Comparison of ENCODE assay signal across 13 cellular contexts in the genomic region with DNA sequence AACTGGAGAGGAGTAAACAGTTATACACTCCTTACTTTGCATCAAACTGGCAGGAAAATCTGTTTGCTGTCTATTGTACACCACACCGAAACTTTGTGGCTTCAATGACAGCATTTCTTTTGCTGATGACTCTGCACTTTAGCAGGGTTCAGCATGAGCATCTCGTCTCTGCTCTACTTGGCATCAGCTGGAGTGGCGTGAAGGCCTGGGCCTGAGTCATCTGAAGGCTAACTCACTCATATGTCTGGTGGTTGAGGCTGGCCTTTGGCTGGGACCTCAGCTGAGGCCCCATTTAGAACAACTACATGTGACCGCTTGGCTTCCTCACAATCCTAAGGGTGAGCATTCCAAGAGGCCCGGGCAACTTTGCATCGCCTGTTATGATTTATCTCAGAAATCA. TPM values are rescaled to one million over a fixed set of nuclear protein-coding genes. Genes with fewer than 3 reads are reported as not detected.
A peak's percentile ranks its signal among the peaks of the same experiment; 100 is the strongest.
DNase-seq lines count a peak whose midpoint lies in the region; ATAC-seq lines count a peak whose summit lies in the region.
"Had no signal": no experiment of that assay in that cellular context is flagged by ENCODE, and none has a peak within 500 bp of the region (broad histone marks: within the 10 kb centered on the region; RNA-seq: fewer than 3 reads in every experiment).

No MANE protein-coding gene starts in this region.

- H3K27ac ChIP-seq in caudate nucleus (ENCODE audit: low read depth, low read length), result no peak overlapping the region
- H3K27ac ChIP-seq: esophagus squamous epithelium, PC-9 had no signal

- H3K4me1 Mint-ChIP-seq in activated T-cell treated with anti-CD3 and anti-CD28 coated beads, Interleukin-2, amount 50 U/mL, for 72 hours (ENCODE audit: low read depth), result no peaks in the 10 kb centered on the region
- H3K4me1 Mint-ChIP-seq in stimulated activated effector memory CD8-positive, alpha-beta T cell treated with anti-CD3 and anti-CD28 coated beads, Interleukin-12 subunit alpha, Interleukin-12 subunit beta, amount 100 ng/mL, for 72 hours, result no peaks in the 10 kb centered on the region

- no peaks in the 10 kb centered on the region for H3K36me3 Mint-ChIP-seq in activated T-cell treated with anti-CD3 and anti-CD28 coated beads, Interleukin-2, amount 50 U/mL, for 72 hours (ENCODE audit: insufficient read depth in 2 of 2)
- H3K36me3 Mint-ChIP-seq in stimulated activated effector memory CD8-positive, alpha-beta T cell treated with anti-CD3 and anti-CD28 coated beads, Interleukin-12 subunit alpha, Interleukin-12 subunit beta, amount 100 ng/mL, for 72 hours, result no peaks in the 10 kb centered on the region

- no peaks in the 10 kb centered on the region for H3K27me3 Mint-ChIP-seq in activated T-cell treated with anti-CD3 and anti-CD28 coated beads, Interleukin-2, amount 50 U/mL, for 72 hours (ENCODE audit: low read depth)

- no peak overlapping the region for H3K4me3 Mint-ChIP-seq in activated T-cell treated with anti-CD3 and anti-CD28 coated beads, Interleukin-2, amount 50 U/mL, for 72 hours
- no peak overlapping the region for H3K4me3 Mint-ChIP-seq in stimulated activated effector memory CD8-positive, alpha-beta T cell treated with anti-CD3 and anti-CD28 coated beads, Interleukin-12 subunit alpha, Interleukin-12 subunit beta, amount 100 ng/mL, for 72 hours

- H3K27ac Mint-ChIP-seq in activated T-cell treated with anti-CD3 and anti-CD28 coated beads, Interleukin-2, amount 50 U/mL, for 72 hours, result no peak overlapping the region
- H3K27ac Mint-ChIP-seq in stimulated activated effector memory CD8-positive, alpha-beta T cell treated with anti-CD3 and anti-CD28 coated beads, Interleukin-12 subunit alpha, Interleukin-12 subunit beta, amount 100 ng/mL, for 72 hours, result no peak overlapping the region

- H3K9me3 Mint-ChIP-seq in activated T-cell treated with anti-CD3 and anti-CD28 coated beads, Interleukin-2, amount 50 U/mL, for 72 hours, result no peaks in the 10 kb centered on the region
- H3K9me3 Mint-ChIP-seq in stimulated activated effector memory CD8-positive, alpha-beta T cell treated with anti-CD3 and anti-CD28 coated beads, Interleukin-12 subunit alpha, Interleukin-12 subunit beta, amount 100 ng/mL, for 72 hours, result no peaks in the 10 kb centered on the region

- peak in 1 of 2 donors; percentile 15 for DNase-seq in activated T-cell treated with anti-CD3 and anti-CD28 coated beads, Interleukin-2, amount 50 U/mL, for 72 hours
- DNase-seq in activated T-cell treated with anti-CD3 and anti-CD28 coated beads for 4 hours (no peak), RPMI8226 (peak; percentile 90), fibroblast of the conjunctiva (ENCODE audit: low read depth) (peak; percentile 55), caudate nucleus (lab: John Stamatoyannopoulos, UW) (no peak)
- no peak for DNase-seq in stimulated activated effector memory CD8-positive, alpha-beta T cell treated with anti-CD3 and anti-CD28 coated beads, Interleukin-12 subunit alpha, Interleukin-12 subunit beta, amount 100 ng/mL, for 72 hours (ENCODE audit: low spot score in 2 of 2)
- DNase-seq: esophagus squamous epithelium, occipital lobe, PC-9, T1000 had no signal

- ATAC-seq in activated T-cell treated with anti-CD3 and anti-CD28 coated beads, Interleukin-2, amount 50 U/mL, for 72 hours (replicated peaks in 1 of 2), result peak; percentile 62 to 91
- ATAC-seq in stimulated activated effector memory CD8-positive, alpha-beta T cell treated with anti-CD3 and anti-CD28 coated beads, Interleukin-12 subunit alpha, Interleukin-12 subunit beta, amount 100 ng/mL, for 72 hours, result peak; percentile 99
- ATAC-seq in HG02588 (IDR thresholded peaks at IDR 0.05; ENCODE audit: unreplicated experiment), result no peak
- no peak for ATAC-seq in HG03095 (IDR thresholded peaks at IDR 0.05; ENCODE audit: unreplicated experiment)
- ATAC-seq: left lobe of liver had no signal

RNA-seq across cellular contexts. Expression of a gene that starts 28.7 kb away (rescaled TPM):
- total RNA-seq in activated T-cell treated with anti-CD3 and anti-CD28 coated beads, Interleukin-2, amount 50 U/mL, for 72 hours, result not detected

RNA-seq across cellular contexts. Expression of a gene that starts 43.1 kb away (rescaled TPM):
- total RNA-seq in activated T-cell treated with anti-CD3 and anti-CD28 coated beads, Interleukin-2, amount 50 U/mL, for 72 hours, result 10 to 100 TPM; 49.7 to 64.0 TPM

Comparison
In these comparisons a context has a peak if more than half of its experiments do, and no peak if none do; other contexts are left out.
1. ATAC-seq: peak in activated T-cell treated with anti-CD3 and anti-CD28 coated beads, Interleukin-2, amount 50 U/mL, for 72 hours (2 of 2) and stimulated activated effector memory CD8-positive, alpha-beta T cell treated with anti-CD3 and anti-CD28 coated beads, Interleukin-12 subunit alpha, Interleukin-12 subunit beta, amount 100 ng/mL, for 72 hours (single experiment); none in HG02588 (single experiment) and HG03095 (single experiment).
2. DNase-seq: peak in RPMI8226 (single experiment) and fibroblast of the conjunctiva (single experiment); none in activated T-cell treated with anti-CD3 and anti-CD28 coated beads for 4 hours (single experiment), stimulated activated effector memory CD8-positive, alpha-beta T cell treated with anti-CD3 and anti-CD28 coated beads, Interleukin-12 subunit alpha, Interleukin-12 subunit beta, amount 100 ng/mL, for 72 hours (0 of 2) and caudate nucleus (0 of 61).